Comparison of ENCODE assay signal across 23 cellular contexts in genomic region chr2:181553244-181553643, GRCh38.
A peak's percentile ranks its signal among the peaks of the same experiment; 100 is the strongest.
DNase-seq lines count a peak whose midpoint lies in the region; ATAC-seq, FAIRE-seq and TF ChIP-seq lines count a peak whose summit lies in the region.
"Had no signal": no experiment of that assay in that cellular context is flagged by ENCODE, and none has a peak within 500 bp of the region (broad histone marks: within the 10 kb centered on the region; RNA-seq: fewer than 3 reads in every experiment).

No MANE protein-coding gene starts in this region.

- intact Hi-C loops in A673 (cut with micrococcal nuclease; ENCODE audit: unreplicated experiment) (no loop called here), Calu3 (cut with micrococcal nuclease; ENCODE audit: unreplicated experiment) (no loop called here)

- POLR2A ChIA-PET in A673 (lab: Charles Lee; ENCODE audit: low non-redundant PET): no interaction called here

- no peak overlapping the region for H3K27ac Mint-ChIP-seq in Calu3 (ENCODE audit: unreplicated experiment)
- H3K27ac Mint-ChIP-seq: CD8-positive, alpha-beta memory T cell; T-cell had no signal

- H3K9ac ChIP-seq in keratinocyte (ENCODE audit: control insufficient read depth, extremely low read depth, insufficient read depth, low read length): no peak overlapping the region

- H3K36me3 Mint-ChIP-seq in Calu3 (ENCODE audit: insufficient read depth, unreplicated experiment): no peaks in the 10 kb centered on the region

- ATAC-seq in SK-N-SH treated with all-trans-retinoic acid at 6 μM for 48 hours (peak; percentile 72), HG02840 (IDR thresholded peaks at IDR 0.05; ENCODE audit: low FRiP score, unreplicated experiment) (no peak)
- ATAC-seq: T-cell had no signal

- H3K4me3 Mint-ChIP-seq in Calu3 (ENCODE audit: low read depth, unreplicated experiment): no peak overlapping the region
- H3K4me3 Mint-ChIP-seq: CD8-positive, alpha-beta memory T cell; T-cell had no signal

- H3K9me1 ChIP-seq in keratinocyte (ENCODE audit: control insufficient read depth, extremely low read depth, insufficient read depth, low read length): no peaks in the 10 kb centered on the region

- H3K79me2 ChIP-seq in keratinocyte (ENCODE audit: control insufficient read depth, insufficient read depth, low read length): no peaks in the 10 kb centered on the region

- no peaks in the 10 kb centered on the region for H3K9me3 Mint-ChIP-seq in Calu3 (ENCODE audit: low read depth, unreplicated experiment)

- BruUV-seq in A673 (replicated peaks; lab: Mats Ljungman, UMichigan) (no TSS peak), Calu3 (replicated peaks; lab: Mats Ljungman, UMichigan) (no TSS peak)

- CTCF ChIA-PET in A673 (lab: Charles Lee) (no interaction called here), Calu3 (lab: Charles Lee) (no interaction called here)

- no peaks in the 10 kb centered on the region for H4K20me1 ChIP-seq in keratinocyte (ENCODE audit: control insufficient read depth, extremely low read depth, insufficient read depth, low read length)

- dilution Hi-C loops in keratinocyte (cut with MboI; ENCODE audit: extremely low pct_ligation_motif_present, low sequenced_read_pairs): no loop called here

- peaks cover 14% of the 10 kb centered on the region for H3K4me1 ChIP-seq in A673 (ENCODE audit: insufficient read depth, low read length, poor library complexity, severe bottlenecking)
- H3K4me1 ChIP-seq in keratinocyte (ENCODE audit: control insufficient read depth, extremely low read depth, insufficient read depth, low read length): peaks cover 12% of the 10 kb centered on the region

- H2AFZ ChIP-seq in keratinocyte (ENCODE audit: control insufficient read depth, low read length): peak overlapping the region; percentile 47

- H3K27ac ChIP-seq in A673 (ENCODE audit: low read depth, low read length, poor library complexity, severe bottlenecking): no peak overlapping the region
- H3K27ac ChIP-seq in keratinocyte (ENCODE audit: control insufficient read depth, insufficient read depth, low read length): peak overlapping the region; percentile 10
- H3K27ac ChIP-seq: C4-2B had no signal

- no peak for FAIRE-seq in keratinocyte (lab: Jason Lieb, UNC)

- H3K27me3 ChIP-seq in A673 (replicated peaks; ENCODE audit: insufficient read depth, low read depth, low read length, poor library complexity) (no peaks in the 10 kb centered on the region), keratinocyte (ENCODE audit: control insufficient read depth, extremely low read depth, insufficient read depth, low read length) (no peaks in the 10 kb centered on the region)

- H3K36me3 ChIP-seq in A673 (ENCODE audit: insufficient read depth, low read length, poor library complexity, severe bottlenecking) (no peaks in the 10 kb centered on the region), keratinocyte (ENCODE audit: control insufficient read depth in 2 of 2, extremely low read depth in 1 of 2, insufficient read depth in 2 of 2, low read length in 2 of 2) (no peaks in the 10 kb centered on the region)

- H3K4me3 ChIP-seq in A673 (ENCODE audit: low read depth, low read length, poor library complexity, severe bottlenecking): no peak overlapping the region
- no peak overlapping the region for H3K4me3 ChIP-seq in HFF-Myc (replicated peaks; ENCODE audit: low read depth, low read length)
- H3K4me3 ChIP-seq in keratinocyte (ENCODE audit: control insufficient read depth in 2 of 3, extremely low read depth in 1 of 3, insufficient read depth in 2 of 3, low read depth in 1 of 3, low read length in 3 of 3): no peak overlapping the region

- TF ChIP-seq CTCF in A673 (conservative IDR thresholded peaks at IDR 0.05; ENCODE audit: low read depth, low read length) (no peak), HFF-Myc (IDR thresholded peaks at IDR 0.05; ENCODE audit: low read depth, low read length, missing control alignments) (no peak), keratinocyte (optimal IDR thresholded peaks at IDR 0.05 in 1 of 3, IDR thresholded peaks at IDR 0.05 in 1 of 3, conservative IDR thresholded peaks at IDR 0.05 in 1 of 3; ENCODE audit: extremely low read depth in 1 of 3, insufficient read depth in 2 of 3, low read length in 3 of 3) (no peak), Calu3 (IDR thresholded peaks at IDR 0.05; ENCODE audit: unreplicated experiment) (no peak)

- peak; percentile 14 for DNase-seq in A673 (ENCODE audit: low spot score)
- peak; percentile 30 for DNase-seq in HFF-Myc (ENCODE audit: extremely low read depth, low read depth)
- DNase-seq in keratinocyte (ENCODE audit: low read depth, low spot score): no peak
- DNase-seq in ureter (ENCODE audit: low spot score): no peak
- DNase-seq in activated CD4-positive, alpha-beta T cell treated with anti-CD3 and anti-CD28 coated beads, Interleukin-2, amount 50 U/mL, for 1 hour: no peak
- DNase-seq in Calu3: no peak
- DNase-seq: 8988T; AML-193; CD8-positive, alpha-beta memory T cell; EL; H7; MM.1S; NCI-H1048; NCI-H1417 treated with DMSO at 0.1 percent for 48 hours; NCI-H187 treated with DMSO at 0.1 percent for 48 hours; NCI-H2227 treated with DMSO at 0.1 percent for 48 hours; NCI-H510A; NCI-H748 treated with DMSO at 0.1 percent for 48 hours; Right ventricle myocardium superior; T-cell had no signal

- no peaks in the 10 kb centered on the region for H3K27me3 Mint-ChIP-seq in Calu3 (ENCODE audit: unreplicated experiment)
- H3K27me3 Mint-ChIP-seq: CD8-positive, alpha-beta memory T cell; T-cell had no signal

- peak overlapping the region; percentile 8 for H3K4me2 ChIP-seq in keratinocyte (ENCODE audit: control insufficient read depth, extremely low read depth, insufficient read depth, low read depth, low read length)

- H3K9me3 ChIP-seq in A673 (ENCODE audit: low read depth, low read length, poor library complexity, severe bottlenecking) (no peaks in the 10 kb centered on the region), keratinocyte (ENCODE audit: control insufficient read depth, low read depth, low read length) (no peaks in the 10 kb centered on the region)

- no peaks in the 10 kb centered on the region for H3K4me1 Mint-ChIP-seq in Calu3 (ENCODE audit: low read depth, unreplicated experiment)
- H3K4me1 Mint-ChIP-seq: CD8-positive, alpha-beta memory T cell had no signal

TF ChIP-seq in SK-N-SH treated with all-trans-retinoic acid at 6 μM for 48 hours, 23 proteins besides CTCF, POLR2A, EP300 and RAD21 (continues in another document):
- TF ChIP-seq ISL1 (CRISPR knock-in tag; IDR thresholded peaks at IDR 0.05) (peak; percentile 96), ZC3H10 (CRISPR knock-in tag; IDR thresholded peaks at IDR 0.05) (peak; percentile 89), ZNF70 (CRISPR knock-in tag; IDR thresholded peaks at IDR 0.05) (no peak), CSRNP3 (CRISPR knock-in tag; IDR thresholded peaks at IDR 0.05) (peak; percentile 52; the same call in 1 of the 2 replicates), CREB5 (CRISPR knock-in tag; IDR thresholded peaks at IDR 0.05; ENCODE audit: low read depth) (0 out of 2 replicates have a peak, but pooled peaks have one; percentile 24), POU6F1 (CRISPR knock-in tag; IDR thresholded peaks at IDR 0.05; ENCODE audit: borderline replicate concordance, low read depth) (no peak), ZNF8 (CRISPR knock-in tag; IDR thresholded peaks at IDR 0.05) (peak; percentile 67; the same call in 1 of the 2 replicates)

Comparison
In these comparisons a context has a peak if more than half of its experiments do, and no peak if none do; other contexts are left out.
1. DNase-seq: peak in A673 (single experiment) and HFF-Myc (single experiment); none in keratinocyte (single experiment), ureter (single experiment), activated CD4-positive, alpha-beta T cell treated with anti-CD3 and anti-CD28 coated beads, Interleukin-2, amount 50 U/mL, for 1 hour (single experiment) and Calu3 (single experiment).